20 cellular contexts compared by ENCODE assay signal in genomic region chr2:66966631-66967030, GRCh38.
"Had no signal": no experiment of that assay in that cellular context is flagged by ENCODE, and none has a peak within 500 bp of the region (broad histone marks: within the 10 kb centered on the region; RNA-seq: fewer than 3 reads in every experiment).

No MANE protein-coding gene starts in this region.

- DNase-seq: effector CD8-positive, alpha-beta T cell; foreskin keratinocyte; head of caudate nucleus; left colon; left ventricle myocardium superior; mesenchymal stem cell; naive thymus-derived CD4-positive, alpha-beta T cell; right cardiac atrium; stimulated activated CD4-positive, alpha-beta T cell treated with anti-CD3 and anti-CD28 coated beads, Interleukin-4, amount 100 ng/mL, for 1 hour; stimulated activated CD8-positive, alpha-beta memory T cell treated with anti-CD3 and anti-CD28 coated beads, Interleukin-4, amount 100 ng/mL, for 48 hours; stimulated activated naive CD8-positive, alpha-beta T cell treated with anti-CD3 and anti-CD28 coated beads, Interleukin-15, Interleukin-2, amounts not matched to agents 100 U/mL and 50 U/mL, for 24 hours; tibial artery; upper lobe of left lung had no signal

- H3K36me3 ChIP-seq: esophagus muscularis mucosa, neutrophil, tibial artery, upper lobe of left lung, vagina had no signal

- H3K9me3 ChIP-seq: esophagus muscularis mucosa, neutrophil, tibial artery, upper lobe of left lung, vagina had no signal

- H3K4me1 ChIP-seq: foreskin keratinocyte, tibial artery, upper lobe of left lung, vagina had no signal

- H3K4me3 ChIP-seq: coronary artery, esophagus muscularis mucosa, hepatocyte, lung, tibial artery, upper lobe of left lung, vagina had no signal

- H3K27me3 ChIP-seq: esophagus muscularis mucosa, foreskin keratinocyte, hepatocyte, neutrophil, tibial artery, upper lobe of left lung, vagina had no signal

- H3K27ac ChIP-seq: coronary artery, esophagus muscularis mucosa, foreskin keratinocyte, hepatocyte, neutrophil, tibial artery, upper lobe of left lung, vagina had no signal

- ATAC-seq: foreskin keratinocyte; left colon; left ventricle myocardium superior; naive thymus-derived CD4-positive, alpha-beta T cell; right cardiac atrium; stimulated activated effector memory CD8-positive, alpha-beta T cell treated with anti-CD3 and anti-CD28 coated beads, Interleukin-12 subunit alpha, Interleukin-12 subunit beta, amount 100 ng/mL, for 72 hours; stimulated activated naive CD8-positive, alpha-beta T cell treated with anti-CD3 and anti-CD28 coated beads, Interleukin-15, Interleukin-2, amounts not matched to agents 100 U/mL and 50 U/mL, for 24 hours had no signal
